In genomic region chr12:54497883-54498282, GRCh38 we compare ENCODE assay signal across 10 cellular contexts. TPM values are rescaled to one million over a fixed set of nuclear protein-coding genes. Genes with fewer than 3 reads are reported as not detected.
A peak's percentile ranks its signal among the peaks of the same experiment; 100 is the strongest.
DNase-seq lines count a peak whose midpoint lies in the region; ATAC-seq and TF ChIP-seq lines count a peak whose summit lies in the region.
"Had no signal": no experiment of that assay in that cellular context is flagged by ENCODE, and none has a peak within 500 bp of the region (broad histone marks: within the 10 kb centered on the region; RNA-seq: fewer than 3 reads in every experiment).

No MANE protein-coding gene starts in this region.

- H3K27ac ChIP-seq in psoas muscle: no peak overlapping the region

- no peak for TF ChIP-seq CTCF in GM12864 (IDR thresholded peaks at IDR 0.05; ENCODE audit: low read depth, low read length, missing control alignments)
- TF ChIP-seq CTCF in psoas muscle (IDR thresholded peaks at IDR 0.05): no peak

- no peaks in the 10 kb centered on the region for H3K4me1 ChIP-seq in psoas muscle

- H3K4me3 Mint-ChIP-seq in activated T-helper 1 cell treated with anti-CD3 and anti-CD28 coated beads, Interleukin-12 subunit alpha, Interleukin-12 subunit beta, Interleukin-2, Interleukin-4 antibody, amounts not matched to agents 30 ng/mL and 10 ng/mL and 1 ng/mL, durations not matched to agents 14 hours and 24 hours and 36 hours: peak overlapping the region; percentile 99
- H3K4me3 Mint-ChIP-seq: nephron progenitor cell had no signal

- no peaks in the 10 kb centered on the region for H3K9me3 Mint-ChIP-seq in activated T-helper 1 cell treated with anti-CD3 and anti-CD28 coated beads, Interleukin-12 subunit alpha, Interleukin-12 subunit beta, Interleukin-2, Interleukin-4 antibody, amounts not matched to agents 30 ng/mL and 10 ng/mL and 1 ng/mL, durations not matched to agents 14 hours and 24 hours and 36 hours
- H3K9me3 Mint-ChIP-seq: nephron progenitor cell had no signal

- ATAC-seq in HG02571 (IDR thresholded peaks at IDR 0.05; ENCODE audit: unreplicated experiment) (peak; percentile 1), psoas muscle (no peak), GM18517 (IDR thresholded peaks at IDR 0.05; ENCODE audit: unreplicated experiment) (no peak), GM18861 (IDR thresholded peaks at IDR 0.05; ENCODE audit: unreplicated experiment) (no peak)

- no peaks in the 10 kb centered on the region for H3K27me3 ChIP-seq in psoas muscle (ENCODE audit: insufficient read depth in 3 of 3, low read length in 2 of 3)
- H3K27me3 ChIP-seq: MG63 had no signal

- peaks cover 44% of the 10 kb centered on the region for H3K4me1 Mint-ChIP-seq in activated T-helper 1 cell treated with anti-CD3 and anti-CD28 coated beads, Interleukin-12 subunit alpha, Interleukin-12 subunit beta, Interleukin-2, Interleukin-4 antibody, amounts not matched to agents 30 ng/mL and 10 ng/mL and 1 ng/mL, durations not matched to agents 14 hours and 24 hours and 36 hours (ENCODE audit: low read depth)

- DNase-seq in GM12864 (ENCODE audit: low read depth) (no peak), psoas muscle (no peak), NCI-H187 (lab: John Stamatoyannopoulos, UW) (no peak)
- DNase-seq in activated T-helper 1 cell treated with anti-CD3 and anti-CD28 coated beads, Interleukin-12 subunit alpha, Interleukin-12 subunit beta, Interleukin-2, Interleukin-4 antibody, amounts not matched to agents 30 ng/mL and 10 ng/mL and 1 ng/mL, durations not matched to agents 14 hours and 24 hours and 36 hours (ENCODE audit: low spot score): no peak
- DNase-seq: nephron progenitor cell, SHP77 had no signal

- WGBS in psoas muscle, 3 donors: 54 to 73% (median 66%) methylated on average over 2 of the region's 2 CpGs

- no peaks in the 10 kb centered on the region for H3K9me3 ChIP-seq in psoas muscle
- H3K9me3 ChIP-seq: MG63 had no signal

- peak overlapping the region; percentile 96 for H3K27ac Mint-ChIP-seq in activated T-helper 1 cell treated with anti-CD3 and anti-CD28 coated beads, Interleukin-12 subunit alpha, Interleukin-12 subunit beta, Interleukin-2, Interleukin-4 antibody, amounts not matched to agents 30 ng/mL and 10 ng/mL and 1 ng/mL, durations not matched to agents 14 hours and 24 hours and 36 hours
- H3K27ac Mint-ChIP-seq: nephron progenitor cell had no signal

- intact Hi-C loops in activated T-helper 1 cell treated with anti-CD3 and anti-CD28 coated beads, Interleukin-12 subunit alpha, Interleukin-12 subunit beta, Interleukin-2, Interleukin-4 antibody, amounts not matched to agents 30 ng/mL and 10 ng/mL and 1 ng/mL, durations not matched to agents 14 hours and 24 hours and 36 hours (cut with micrococcal nuclease): loop anchor here (1.0 to 5.0 kb wide), 9 partner anchors 24 to 311 kb away; partner anchors contain the start of genes CBX5, HNRNPA1, ITGA5 and PDE1B
- intact Hi-C loops in psoas muscle (cut with DNase I): no loop called here

- no peaks in the 10 kb centered on the region for H3K36me3 ChIP-seq in psoas muscle (ENCODE audit: insufficient read depth in 1 of 2, low read depth in 1 of 2)
- H3K36me3 ChIP-seq: MG63 had no signal

- H3K4me3 ChIP-seq in GM12864 (ENCODE audit: low read depth, low read length) (peak overlapping the region; percentile 95), psoas muscle (peak overlapping the region; percentile 39)
- H3K4me3 ChIP-seq: MG63 had no signal

- H3K36me3 Mint-ChIP-seq in activated T-helper 1 cell treated with anti-CD3 and anti-CD28 coated beads, Interleukin-12 subunit alpha, Interleukin-12 subunit beta, Interleukin-2, Interleukin-4 antibody, amounts not matched to agents 30 ng/mL and 10 ng/mL and 1 ng/mL, durations not matched to agents 14 hours and 24 hours and 36 hours (ENCODE audit: low read depth): peaks cover 18% of the 10 kb centered on the region

- H3K27me3 Mint-ChIP-seq in activated T-helper 1 cell treated with anti-CD3 and anti-CD28 coated beads, Interleukin-12 subunit alpha, Interleukin-12 subunit beta, Interleukin-2, Interleukin-4 antibody, amounts not matched to agents 30 ng/mL and 10 ng/mL and 1 ng/mL, durations not matched to agents 14 hours and 24 hours and 36 hours (ENCODE audit: insufficient read depth): no peaks in the 10 kb centered on the region

RNA-seq across cellular contexts. Expression of gene NCKAP1L, which starts 0.3 kb away (rescaled TPM):
- total RNA-seq in activated T-helper 1 cell treated with anti-CD3 and anti-CD28 coated beads, Interleukin-12 subunit alpha, Interleukin-12 subunit beta, Interleukin-2, Interleukin-4 antibody, amounts not matched to agents 30 ng/mL and 10 ng/mL and 1 ng/mL, durations not matched to agents 14 hours and 24 hours and 36 hours: 105 TPM in 2 replicates
- total RNA-seq in psoas muscle: 1 to 10 TPM; 3.2 to 4.7 (median 4.1) TPM
- polyA plus RNA-seq in psoas muscle: under 1 TPM; 0.44 to 0.81 (median 0.75) TPM

RNA-seq across cellular contexts. Expression of gene GTSF1, which starts 24.5 kb away (rescaled TPM):
- total RNA-seq in activated T-helper 1 cell treated with anti-CD3 and anti-CD28 coated beads, Interleukin-12 subunit alpha, Interleukin-12 subunit beta, Interleukin-2, Interleukin-4 antibody, amounts not matched to agents 30 ng/mL and 10 ng/mL and 1 ng/mL, durations not matched to agents 14 hours and 24 hours and 36 hours: 3.9 and 4.4 TPM in 2 replicates
- total RNA-seq in psoas muscle: under 1 TPM in 1 of 4 donors, not detected in 3; 0.94 TPM
- not detected for polyA plus RNA-seq in psoas muscle

RNA-seq across cellular contexts. Expression of gene PDE1B, which starts 51.5 kb away (rescaled TPM):
- total RNA-seq in activated T-helper 1 cell treated with anti-CD3 and anti-CD28 coated beads, Interleukin-12 subunit alpha, Interleukin-12 subunit beta, Interleukin-2, Interleukin-4 antibody, amounts not matched to agents 30 ng/mL and 10 ng/mL and 1 ng/mL, durations not matched to agents 14 hours and 24 hours and 36 hours: 29.9 and 30.4 TPM in 2 replicates
- 1 to 10 TPM; 1.2 to 2.6 (median 1.7) TPM for total RNA-seq in psoas muscle
- 1 to 10 TPM; 1.1 to 1.8 (median 1.1) TPM for polyA plus RNA-seq in psoas muscle

Comparison
In these comparisons a context has a peak if more than half of its experiments do, and no peak if none do; other contexts are left out.
1. RNA of gene NCKAP1L, which starts 0.3 kb away (total RNA-seq): 105 TPM in activated T-helper 1 cell treated with anti-CD3 and anti-CD28 coated beads, Interleukin-12 subunit alpha, Interleukin-12 subunit beta, Interleukin-2, Interleukin-4 antibody, amounts not matched to agents 30 ng/mL and 10 ng/mL and 1 ng/mL, durations not matched to agents 14 hours and 24 hours and 36 hours; 3.2 to 4.7 TPM in psoas muscle; every median in the first group is over 10 times any median in the second.